Comparison of ENCODE assay signal across 21 cellular contexts in the genomic region with DNA sequence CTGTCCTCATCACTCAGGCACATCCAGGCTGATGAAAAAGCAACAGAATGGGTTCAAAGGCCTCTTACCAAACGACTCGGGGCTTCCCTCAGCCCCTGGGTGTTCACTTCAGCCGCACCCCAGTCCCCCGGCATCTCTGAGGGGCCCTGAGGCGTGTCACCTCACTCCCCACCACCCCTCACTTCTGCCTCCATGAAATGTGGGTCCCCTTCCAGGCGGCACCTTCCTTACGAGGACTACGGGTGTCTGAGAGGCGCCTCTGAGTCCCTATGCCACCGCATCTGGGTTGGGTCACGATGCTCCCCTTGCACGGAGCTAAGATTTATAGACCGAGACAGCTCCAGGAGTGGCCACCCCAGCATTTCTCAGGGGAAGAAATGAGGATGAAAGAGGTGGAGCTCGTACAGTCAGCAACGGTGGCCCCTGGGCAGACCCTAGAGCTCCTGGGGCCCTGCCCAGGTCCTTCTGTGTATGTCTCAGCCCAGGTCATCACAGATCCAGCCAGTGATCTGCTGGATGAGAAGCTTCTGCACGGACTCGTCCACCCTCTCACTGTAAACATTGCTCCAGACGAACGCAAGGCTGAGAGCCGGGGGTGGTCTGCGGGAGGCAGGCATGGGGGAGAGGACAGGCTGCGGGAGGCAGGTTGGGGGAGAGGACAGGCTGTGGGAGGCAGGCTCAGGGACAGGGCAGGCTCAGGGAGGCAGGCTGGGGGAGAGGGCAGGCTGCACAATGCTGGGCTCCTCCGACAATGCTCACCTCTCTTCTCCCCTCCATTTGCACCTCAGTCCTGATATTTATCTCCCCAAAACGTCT.
"Had no signal": no experiment of that assay in that cellular context is flagged by ENCODE, and none has a peak within 500 bp of the region (broad histone marks: within the 10 kb centered on the region; RNA-seq: fewer than 3 reads in every experiment).

No MANE protein-coding gene starts in this region.

- H3K27ac ChIP-seq: colonic mucosa, esophagus squamous epithelium, gastroesophageal sphincter, left ventricle myocardium inferior, lower lobe of right lung, ovary, testis, tibial nerve had no signal

- H3K36me3 ChIP-seq: colonic mucosa, esophagus squamous epithelium, gastroesophageal sphincter, left ventricle myocardium inferior, lower lobe of right lung, ovary, tibial nerve had no signal

- ATAC-seq: gastroesophageal sphincter, left cardiac atrium had no signal

- H3K4me3 Mint-ChIP-seq: memory B cell, mesothelial cell of epicardium had no signal

- H3K27me3 Mint-ChIP-seq: memory B cell had no signal

- H3K27me3 ChIP-seq: colonic mucosa, ovary, testis, tibial nerve had no signal

- H3K4me1 ChIP-seq: colonic mucosa, esophagus squamous epithelium, gastroesophageal sphincter, left ventricle myocardium inferior, lower lobe of right lung, testis, tibial nerve had no signal

- H3K9me3 Mint-ChIP-seq: memory B cell, mesothelial cell of epicardium had no signal

- FAIRE-seq: kidney, small intestine had no signal

- H3K4me1 Mint-ChIP-seq: memory B cell, mesothelial cell of epicardium had no signal

- DNase-seq: cerebellar nuclear complex; colonic mucosa; dermis blood vessel endothelial cell; esophagus squamous epithelium; foreskin fibroblast; glutamatergic neuron; kidney; left cardiac atrium; left ventricle myocardium inferior; lower lobe of right lung; nucleus accumbens; ovary; small intestine; stimulated activated CD4-positive, alpha-beta T cell treated with anti-CD3 and anti-CD28 coated beads, Interleukin-12 subunit alpha, Interleukin-12 subunit beta, amount 100 ng/mL, for 4 hours; stimulated activated naive CD4-positive, alpha-beta T cell treated with Interleukin-2 at 50 U/mL for 16 hours; testis had no signal

- H3K36me3 Mint-ChIP-seq: memory B cell, mesothelial cell of epicardium had no signal

- H3K9me3 ChIP-seq: colonic mucosa, esophagus squamous epithelium, gastroesophageal sphincter, left ventricle myocardium inferior, lower lobe of right lung, ovary, testis, tibial nerve had no signal

- H3K4me3 ChIP-seq: colonic mucosa, esophagus squamous epithelium, gastroesophageal sphincter, left ventricle myocardium inferior, lower lobe of right lung, ovary, testis, tibial nerve had no signal

- H3K27ac Mint-ChIP-seq: memory B cell, mesothelial cell of epicardium, progenitor cell of endocrine pancreas had no signal
